ENCODE assay signal across 21 cellular contexts in genomic region chr2:120272763-120273481, GRCh38. TPM values are rescaled to one million over a fixed set of nuclear protein-coding genes. Genes with fewer than 3 reads are reported as not detected.
DNase-seq lines count a peak whose midpoint lies in the region; ATAC-seq and TF ChIP-seq lines count a peak whose summit lies in the region.
"Had no signal": no experiment of that assay in that cellular context is flagged by ENCODE, and none has a peak within 500 bp of the region (broad histone marks: within the 10 kb centered on the region; RNA-seq: fewer than 3 reads in every experiment).

No MANE protein-coding gene starts in this region.

- WGBS in tibial nerve, 2 donors = 68 to 86% methylated on average over 4 of the region's 4 CpGs

- DNase-seq in GF-D8 (lab: John Stamatoyannopoulos, UW) = peak; percentile 13
- DNase-seq in OCI-M1 (lab: John Stamatoyannopoulos, UW) = peak; percentile 54
- DNase-seq in brain microvascular endothelial cell = peak; percentile 35
- no peak for DNase-seq in activated T-cell treated with anti-CD3 and anti-CD28 coated beads, Interleukin-2, amount 50 U/mL, for 48 hours
- no peak for DNase-seq in NOMO-1 treated with DMSO at 0.1 percent for 48 hours (lab: John Stamatoyannopoulos, UW; ENCODE audit: unreplicated experiment)
- DNase-seq in left colon = no peak
- DNase-seq in tibial nerve (ENCODE audit: low spot score in 2 of 2) = no peak
- DNase-seq: activated CD4-positive, alpha-beta T cell treated with anti-CD3 and anti-CD28 coated beads, Interleukin-2, amount 50 U/mL, for 1 hour; activated naive CD8-positive, alpha-beta T cell treated with anti-CD3 and anti-CD28 coated beads for 36 hours; dorsolateral prefrontal cortex; left lung; naive thymus-derived CD8-positive, alpha-beta T cell; NCI-H1694; NCI-H2171 treated with DMSO at 0.1 percent for 48 hours; NCI-H524 treated with DMSO at 0.1 percent for 48 hours; stimulated activated CD4-positive, alpha-beta T cell treated with anti-CD3 and anti-CD28 coated beads, Interleukin-4, amount 100 ng/mL, for 4 hours; thyroid gland had no signal

- H3K27me3 ChIP-seq in brain microvascular endothelial cell (replicated peaks) = no peaks in the 10 kb centered on the region
- no peaks in the 10 kb centered on the region for H3K27me3 ChIP-seq in neutrophil
- no peaks in the 10 kb centered on the region for H3K27me3 ChIP-seq in tibial nerve
- H3K27me3 ChIP-seq: BLaER1 treated with 17β-estradiol and CSF1 and Interleukin-3, amounts not matched to agents 10 nM and 100 nM; dorsolateral prefrontal cortex; left lung; right atrium auricular region; thyroid gland had no signal

- in situ Hi-C loops in brain microvascular endothelial cell (cut with HindIII; ENCODE audit: low pct_ligation_motif_present, low sequenced_read_pairs) = no loop called here

- no peak for TF ChIP-seq EP300 in tibial nerve (IDR thresholded peaks at IDR 0.05)

- H3K27ac ChIP-seq in brain microvascular endothelial cell (no peak overlapping the region), neutrophil (peak overlapping the region; percentile 28), tibial nerve (no peak overlapping the region)
- H3K27ac ChIP-seq: BLaER1 treated with 17β-estradiol and CSF1 and Interleukin-3, amounts not matched to agents 10 nM and 100 nM; dorsolateral prefrontal cortex; right atrium auricular region; thyroid gland; VCaP had no signal

- TF ChIP-seq POLR2A in tibial nerve (IDR thresholded peaks at IDR 0.05) = no peak

- intact Hi-C loops in left colon (cut with DNase I, micrococcal nuclease) = no loop called here

- H3K4me3 ChIP-seq in brain microvascular endothelial cell (ENCODE audit: low read depth, low read length) (no peak overlapping the region), neutrophil (ENCODE audit: low read depth in 1 of 2, low read length in 1 of 2) (no peak overlapping the region), tibial nerve (no peak overlapping the region)
- H3K4me3 ChIP-seq: BLaER1 treated with 17β-estradiol and CSF1 and Interleukin-3, amounts not matched to agents 10 nM and 100 nM; dorsolateral prefrontal cortex; left lung; right atrium auricular region; thyroid gland had no signal

- H3K4me1 ChIP-seq in neutrophil (ENCODE audit: control insufficient read depth in 1 of 2, insufficient read depth in 1 of 2, low read depth in 1 of 2, low read length in 1 of 2) = peaks cover 60 to 74% of the 10 kb centered on the region in 2 experiments
- peaks cover 0 to 10% (median 0%) of the 10 kb centered on the region in 4 donors for H3K4me1 ChIP-seq in tibial nerve
- H3K4me1 ChIP-seq: thyroid gland had no signal

- H3K9me3 ChIP-seq in neutrophil (no peaks in the 10 kb centered on the region), tibial nerve (no peaks in the 10 kb centered on the region)
- H3K9me3 ChIP-seq: left lung, right atrium auricular region, thyroid gland had no signal

- no peak for ATAC-seq in left colon
- ATAC-seq: left lung; naive thymus-derived CD8-positive, alpha-beta T cell had no signal

- H3K36me3 ChIP-seq in brain microvascular endothelial cell (replicated peaks) (no peaks in the 10 kb centered on the region), neutrophil (peaks cover 11% of the 10 kb centered on the region), tibial nerve (peaks cover 0 to 11% (median 0%) of the 10 kb centered on the region in 3 donors)
- H3K36me3 ChIP-seq: left lung, right atrium auricular region, thyroid gland had no signal

- no peak for TF ChIP-seq CTCF in brain microvascular endothelial cell (IDR thresholded peaks at IDR 0.05; ENCODE audit: low read depth, low read length, missing control alignments)
- no peak for TF ChIP-seq CTCF in neutrophil (IDR thresholded peaks at IDR 0.05)
- no peak for TF ChIP-seq CTCF in tibial nerve (IDR thresholded peaks at IDR 0.05)

RNA-seq across cellular contexts. Expression of gene RALB, which starts 20.3 kb away (rescaled TPM):
- total RNA-seq in left colon (10 to 100 TPM; 81.9 to 92.1 TPM), tibial nerve (10 to 100 TPM; 35.1 to 40.4 (median 39.8) TPM)

RNA-seq across cellular contexts. Expression of gene TMEM185B, which starts 49.7 kb away (rescaled TPM):
- total RNA-seq in left colon (10 to 100 TPM; 12.1 to 12.5 TPM), tibial nerve (10 to 100 TPM; 20.5 to 38.1 (median 35.5) TPM)

Comparison
In these comparisons a context has a peak if more than half of its experiments do, and no peak if none do; other contexts are left out.
1. DNase-seq: peak in GF-D8 (single experiment), OCI-M1 (single experiment) and brain microvascular endothelial cell (single experiment); none in activated T-cell treated with anti-CD3 and anti-CD28 coated beads, Interleukin-2, amount 50 U/mL, for 48 hours (0 of 2), NOMO-1 treated with DMSO at 0.1 percent for 48 hours (single experiment), left colon (0 of 2) and tibial nerve (0 of 2).